ENCODE assay signal across 1 cellular context in genomic region chr10:68561804-68562649, GRCh38.
A peak's percentile ranks its signal among the peaks of the same experiment; 100 is the strongest.
TF ChIP-seq lines count a peak whose summit lies in the region.

No MANE protein-coding gene starts in this region.

TF ChIP-seq in K562, 482 proteins besides CTCF, POLR2A, EP300 and RAD21 (continued from another document and continues in another):
- TF ChIP-seq ZNF318 (IDR thresholded peaks at IDR 0.05; ENCODE audit: borderline replicate concordance in 1 of 2, low read depth in 1 of 2) (no peak), ZNF75A (CRISPR knock-in tag; IDR thresholded peaks at IDR 0.05) (no peak), TRIM28 (IDR thresholded peaks at IDR 0.05) (no peak), TFE3 (CRISPR knock-in tag; IDR thresholded peaks at IDR 0.05) (no peak), FOXA1 (IDR thresholded peaks at IDR 0.05; ENCODE audit: borderline replicate concordance) (no peak), PHB (CRISPR knock-in tag; IDR thresholded peaks at IDR 0.05) (no peak), ZNF589 (CRISPR knock-in tag; IDR thresholded peaks at IDR 0.05; ENCODE audit: low read depth) (0 out of 2 replicates have a peak, but pooled peaks have one; percentile 15), SRSF7 (optimal IDR thresholded peaks at IDR 0.05; ENCODE audit: low read depth, low read length) (no peak), PCBP1 (IDR thresholded peaks at IDR 0.05; ENCODE audit: low read depth, low read length, poor library complexity, severe bottlenecking) (no peak), SIX5 (IDR thresholded peaks at IDR 0.05; ENCODE audit: borderline replicate concordance in 1 of 2, insufficient read depth in 1 of 2, low read depth in 1 of 2, low read length in 2 of 2) (no peak), POLR2G (IDR thresholded peaks at IDR 0.05; ENCODE audit: low read depth, low read length) (peak; percentile 60; the same call in 1 of the 2 replicates), ZNF696 (CRISPR knock-in tag; conservative IDR thresholded peaks at IDR 0.05) (no peak), CXXC5 (CRISPR knock-in tag; IDR thresholded peaks at IDR 0.05) (peak; percentile 13; the same call in 1 of the 2 replicates), NFRKB (IDR thresholded peaks at IDR 0.05; ENCODE audit: low read depth) (peak; percentile 60; the same call in 1 of the 2 replicates), THRB (CRISPR knock-in tag; conservative IDR thresholded peaks at IDR 0.05) (no peak), ATF7 (IDR thresholded peaks at IDR 0.05) (0 out of 2 replicates have a peak, but pooled peaks have one; percentile 10), VEZF1 (CRISPR knock-in tag; IDR thresholded peaks at IDR 0.05) (peak; percentile 45; the same call in 1 of the 2 replicates), NRF1 (conservative IDR thresholded peaks at IDR 0.05 in 1 of 2, IDR thresholded peaks at IDR 0.05 in 1 of 2) (peak; percentile 37 to 40; a peak in 2 of 4 replicates), KLF13 (tag; IDR thresholded peaks at IDR 0.05; ENCODE audit: borderline replicate concordance, low read depth) (no peak), CBX8 (IDR thresholded peaks at IDR 0.05; ENCODE audit: borderline replicate concordance, extremely low read depth, low read depth, low read length, poor library complexity, severe bottlenecking) (no peak), NR4A1 (CRISPR knock-in tag; IDR thresholded peaks at IDR 0.05) (no peak), NR4A1 (tag; IDR thresholded peaks at IDR 0.05) (no peak), MLLT1 (IDR thresholded peaks at IDR 0.05) (peak; percentile 70 to 77), NFYB (IDR thresholded peaks at IDR 0.05; ENCODE audit: extremely low read depth, insufficient read length) (no peak), RBM14 (IDR thresholded peaks at IDR 0.05; ENCODE audit: borderline replicate concordance, insufficient read depth, low read depth, low read length) (no peak), JUND (IDR thresholded peaks at IDR 0.05; ENCODE audit: borderline replicate concordance, low read depth, low read length) (no peak), JUND (tag; IDR thresholded peaks at IDR 0.05; ENCODE audit: borderline replicate concordance, low read depth, low read length) (no peak), ZNF766 (CRISPR knock-in tag; conservative IDR thresholded peaks at IDR 0.05) (0 out of 2 replicates have a peak, but pooled peaks have one; percentile 12), POLR2AphosphoS5 (IDR thresholded peaks at IDR 0.05; ENCODE audit: control insufficient read depth, insufficient read depth, low read depth, low read length) (no peak), PREB (CRISPR knock-in tag; IDR thresholded peaks at IDR 0.05) (0 out of 2 replicates have a peak, but pooled peaks have one; percentile 42), HLTF (IDR thresholded peaks at IDR 0.05) (no peak), KLF16 (IDR thresholded peaks at IDR 0.05) (no peak), POLR3G (IDR thresholded peaks at IDR 0.05; ENCODE audit: extremely low read depth, insufficient read length, insufficient replicate concordance) (no peak), RBBP5 (IDR thresholded peaks at IDR 0.05; ENCODE audit: borderline replicate concordance, insufficient read depth, low read length, poor library complexity, severe bottlenecking) (peak; percentile 77), PKNOX1 (IDR thresholded peaks at IDR 0.05) (no peak), ELF1 (tag; IDR thresholded peaks at IDR 0.05) (no peak), AFF4 (CRISPR knock-in tag; IDR thresholded peaks at IDR 0.05) (no peak; the same call in 1 of the 2 replicates), RB1 (IDR thresholded peaks at IDR 0.05; ENCODE audit: low read depth) (peak; percentile 64; the same call in 1 of the 2 replicates), NCOA2 (IDR thresholded peaks at IDR 0.05; ENCODE audit: partially characterized antibody in 2 of 2) (no peak), PTBP1 (IDR thresholded peaks at IDR 0.05; ENCODE audit: low read depth, low read length) (no peak), TRIM24 (IDR thresholded peaks at IDR 0.05) (no peak), ZNF217 (CRISPR knock-in tag; IDR thresholded peaks at IDR 0.05) (no peak), SMARCC2 (IDR thresholded peaks at IDR 0.05; ENCODE audit: low read depth) (peak; percentile 67; the same call in 1 of the 2 replicates), DDX20 (tag; IDR thresholded peaks at IDR 0.05; ENCODE audit: low read depth) (no peak)
